2 cellular contexts compared by ENCODE assay signal in the genomic region with DNA sequence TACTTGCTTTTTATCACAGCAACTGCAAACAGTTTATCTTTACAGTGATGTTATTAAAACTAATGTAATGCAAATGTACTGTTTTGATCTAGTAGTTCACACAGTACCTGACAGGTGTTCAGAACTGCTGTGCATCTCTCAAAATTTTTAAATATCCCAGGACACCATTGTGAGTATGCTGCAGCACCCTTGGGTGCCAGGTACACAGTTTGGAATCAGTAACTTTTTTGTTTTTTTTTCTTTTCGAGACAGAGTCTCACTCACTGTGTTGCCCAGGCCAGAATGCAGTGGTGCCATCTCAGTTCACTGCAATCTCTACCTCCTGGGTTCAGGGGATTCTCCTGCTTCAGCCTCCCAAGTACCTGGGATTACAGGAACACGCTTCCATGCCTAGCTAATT.
TF ChIP-seq lines count a peak whose summit lies in the region.

No MANE protein-coding gene starts in this region.

TF ChIP-seq in IMR-90, 13 proteins besides CTCF, POLR2A, EP300 and RAD21:
- no peak for TF ChIP-seq RFX5 (IDR thresholded peaks at IDR 0.05; ENCODE audit: low read depth, low read length)
- TF ChIP-seq, protein P1, sequence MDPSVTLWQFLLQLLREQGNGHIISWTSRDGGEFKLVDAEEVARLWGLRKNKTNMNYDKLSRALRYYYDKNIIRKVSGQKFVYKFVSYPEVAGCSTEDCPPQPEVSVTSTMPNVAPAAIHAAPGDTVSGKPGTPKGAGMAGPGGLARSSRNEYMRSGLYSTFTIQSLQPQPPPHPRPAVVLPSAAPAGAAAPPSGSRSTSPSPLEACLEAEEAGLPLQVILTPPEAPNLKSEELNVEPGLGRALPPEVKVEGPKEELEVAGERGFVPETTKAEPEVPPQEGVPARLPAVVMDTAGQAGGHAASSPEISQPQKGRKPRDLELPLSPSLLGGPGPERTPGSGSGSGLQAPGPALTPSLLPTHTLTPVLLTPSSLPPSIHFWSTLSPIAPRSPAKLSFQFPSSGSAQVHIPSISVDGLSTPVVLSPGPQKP (IDR thresholded peaks at IDR 0.05; ENCODE audit: borderline replicate concordance, low read depth, low read length) = no peak
- no peak for TF ChIP-seq USF2 (IDR thresholded peaks at IDR 0.05; ENCODE audit: low read depth, low read length)
- no peak for TF ChIP-seq CEBPB (IDR thresholded peaks at IDR 0.05; ENCODE audit: low read depth, low read length)
- TF ChIP-seq SMC3 (IDR thresholded peaks at IDR 0.05; ENCODE audit: low read depth, low read length) = no peak
- no peak for TF ChIP-seq CHD1 (IDR thresholded peaks at IDR 0.05; ENCODE audit: low read depth, low read length)
- no peak for TF ChIP-seq BHLHE40 (IDR thresholded peaks at IDR 0.05; ENCODE audit: low read depth, low read length)
- TF ChIP-seq RCOR1 (IDR thresholded peaks at IDR 0.05; ENCODE audit: insufficient replicate concordance, low read length) = no peak
- no peak for TF ChIP-seq MAZ (IDR thresholded peaks at IDR 0.05; ENCODE audit: borderline replicate concordance, low read depth, low read length)

TF ChIP-seq in GM12878, 131 proteins besides CTCF, POLR2A, EP300 and RAD21:
- TF ChIP-seq STAT1 (conservative IDR thresholded peaks at IDR 0.05) (no peak), CBFB (IDR thresholded peaks at IDR 0.05; ENCODE audit: low read depth) (no peak)
